ENCODE assay signal across 14 cellular contexts in the genomic region with DNA sequence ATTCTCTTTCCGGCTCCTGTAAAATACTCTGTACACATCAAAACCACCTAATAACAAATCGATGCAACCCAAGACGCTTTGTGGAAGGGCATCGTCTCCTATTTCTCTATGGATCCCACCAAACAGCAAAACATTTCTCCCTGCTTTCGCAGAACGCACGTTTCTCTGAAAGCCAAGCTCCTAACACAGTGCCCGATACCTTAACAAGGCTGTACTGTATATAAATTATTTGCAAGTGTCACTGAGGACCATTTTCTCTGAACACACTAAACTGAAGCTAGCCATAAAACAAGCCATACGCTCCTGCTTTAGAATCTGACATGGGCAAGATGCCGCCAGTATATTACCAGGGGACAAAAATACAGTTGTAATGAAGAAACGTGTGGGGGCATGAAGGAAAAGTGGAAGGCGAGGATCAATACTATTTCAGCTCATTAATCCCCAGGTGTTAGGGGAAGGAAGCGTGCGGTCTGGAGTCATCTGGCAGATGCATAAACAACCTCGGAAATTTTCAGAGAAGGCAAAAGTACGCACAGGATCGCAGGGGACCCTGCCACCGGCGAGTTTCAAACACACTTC. TPM values are rescaled to one million over a fixed set of nuclear protein-coding genes. Genes with fewer than 3 reads are reported as not detected.
DNase-seq lines count a peak whose midpoint lies in the region; ATAC-seq and TF ChIP-seq lines count a peak whose summit lies in the region.
"Had no signal": no experiment of that assay in that cellular context is flagged by ENCODE, and none has a peak within 500 bp of the region (broad histone marks: within the 10 kb centered on the region; RNA-seq: fewer than 3 reads in every experiment).

No MANE protein-coding gene starts in this region.

- no peaks in the 10 kb centered on the region for H3K36me3 Mint-ChIP-seq in activated CD8-positive, alpha-beta T cell treated with anti-CD3 and anti-CD28 coated beads for 36 hours (ENCODE audit: low read depth)
- no peaks in the 10 kb centered on the region for H3K36me3 Mint-ChIP-seq in CD4-positive, alpha-beta T cell (ENCODE audit: low read depth)
- H3K36me3 Mint-ChIP-seq: CD4-positive, alpha-beta memory T cell; IgD-negative memory B cell had no signal

- no peak overlapping the region for H3K27ac Mint-ChIP-seq in activated CD8-positive, alpha-beta T cell treated with anti-CD3 and anti-CD28 coated beads for 36 hours
- H3K27ac Mint-ChIP-seq in CD4-positive, alpha-beta T cell = no peak overlapping the region
- H3K27ac Mint-ChIP-seq: CD4-positive, alpha-beta memory T cell; IgD-negative memory B cell had no signal

- DNase-seq in H7 = peak; percentile 5
- DNase-seq in activated CD8-positive, alpha-beta T cell treated with anti-CD3 and anti-CD28 coated beads for 36 hours = no peak
- no peak for DNase-seq in fibroblast of the aortic adventitia (ENCODE audit: low read depth)
- DNase-seq in osteoblast (ENCODE audit: insufficient read length, low spot score, missing footprints) = peak; percentile 64
- no peak for DNase-seq in stimulated activated CD4-positive, alpha-beta T cell treated with anti-CD3 and anti-CD28 coated beads, Interleukin-2, amount 100 ng/mL, for 48 hours
- no peak for DNase-seq in CD4-positive, alpha-beta T cell
- DNase-seq: PC-3 had no signal

- no peaks in the 10 kb centered on the region for H3K4me1 ChIP-seq in osteoblast (ENCODE audit: insufficient read depth, low read length)

- TF ChIP-seq CTCF in activated CD8-positive, alpha-beta T cell treated with anti-CD3 and anti-CD28 coated beads for 36 hours (IDR thresholded peaks at IDR 0.05) = no peak
- no peak for TF ChIP-seq CTCF in fibroblast of the aortic adventitia (IDR thresholded peaks at IDR 0.05; ENCODE audit: insufficient read depth, low read length)
- TF ChIP-seq CTCF in osteoblast (IDR thresholded peaks at IDR 0.05; ENCODE audit: extremely low read depth, low read depth, low read length) = no peak
- no peak for TF ChIP-seq CTCF in CD4-positive, alpha-beta T cell (IDR thresholded peaks at IDR 0.05)

- H3K36me3 ChIP-seq in H7 (replicated peaks; ENCODE audit: control insufficient read depth, insufficient read depth, low read length) = no peaks in the 10 kb centered on the region
- no peaks in the 10 kb centered on the region for H3K36me3 ChIP-seq in osteoblast (ENCODE audit: insufficient read depth, low read length)

- peaks cover 3% of the 10 kb centered on the region for H3K4me1 Mint-ChIP-seq in activated CD8-positive, alpha-beta T cell treated with anti-CD3 and anti-CD28 coated beads for 36 hours (ENCODE audit: low read depth)
- H3K4me1 Mint-ChIP-seq in CD4-positive, alpha-beta T cell (ENCODE audit: low read depth) = no peaks in the 10 kb centered on the region

- H3K79me2 ChIP-seq in osteoblast (ENCODE audit: insufficient read depth, low read length) = no peaks in the 10 kb centered on the region

- no peak overlapping the region for H3K27ac ChIP-seq in osteoblast (ENCODE audit: low read depth, low read length)
- no peak overlapping the region for H3K27ac ChIP-seq in CD4-positive, alpha-beta T cell (ENCODE audit: low read depth, low read length)
- H3K27ac ChIP-seq: skin epidermis had no signal

- H3K27me3 ChIP-seq in H7 (ENCODE audit: control insufficient read depth, insufficient read depth, low read length) = peaks cover 32% of the 10 kb centered on the region
- H3K27me3 ChIP-seq in osteoblast (ENCODE audit: insufficient read depth, low read length) = peaks cover 35% of the 10 kb centered on the region
- H3K27me3 ChIP-seq in CD4-positive, alpha-beta T cell (ENCODE audit: control insufficient read depth, insufficient read depth, low read length) = peaks cover 13% of the 10 kb centered on the region

- H3K4me2 ChIP-seq in osteoblast (ENCODE audit: insufficient read depth, low read length) = peak overlapping the region; percentile 77

- no peaks in the 10 kb centered on the region for H3K9me3 ChIP-seq in osteoblast (ENCODE audit: low read depth, low read length)
- H3K9me3 ChIP-seq in CD4-positive, alpha-beta T cell (ENCODE audit: control insufficient read depth, low read length) = no peaks in the 10 kb centered on the region

- POLR2A ChIA-PET in activated CD8-positive, alpha-beta T cell treated with anti-CD3 and anti-CD28 coated beads for 36 hours (lab: Charles Lee) = no interaction called here
- POLR2A ChIA-PET in CD4-positive, alpha-beta T cell (lab: Charles Lee) = no interaction called here

- peak overlapping the region; percentile 56 for H3K4me3 ChIP-seq in H7 (ENCODE audit: insufficient read depth, low read depth, low read length)
- peak overlapping the region; percentile 70 for H3K4me3 ChIP-seq in fibroblast of the aortic adventitia (ENCODE audit: low read depth, low read length)
- peak overlapping the region; percentile 65 for H3K4me3 ChIP-seq in osteoblast (ENCODE audit: insufficient read depth, low read length)

- ATAC-seq in activated CD8-positive, alpha-beta T cell treated with anti-CD3 and anti-CD28 coated beads for 36 hours = no peak
- no peak for ATAC-seq in HG03442 (IDR thresholded peaks at IDR 0.05; ENCODE audit: unreplicated experiment)
- no peak for ATAC-seq in CD4-positive, alpha-beta T cell (ENCODE audit: poor library complexity)
- ATAC-seq in activated CD4-positive, CD25-positive, alpha-beta regulatory T cell treated with anti-CD3 and anti-CD28 coated beads, Interleukin-2, amount 50 U/mL, for 24 hours = no peak
- ATAC-seq: left lobe of liver, PC-3 had no signal

- H3K4me3 Mint-ChIP-seq in activated CD8-positive, alpha-beta T cell treated with anti-CD3 and anti-CD28 coated beads for 36 hours = peak overlapping the region; percentile 38
- no peak overlapping the region for H3K4me3 Mint-ChIP-seq in CD4-positive, alpha-beta T cell
- H3K4me3 Mint-ChIP-seq: CD4-positive, alpha-beta memory T cell; IgD-negative memory B cell had no signal

- CTCF ChIA-PET in activated CD8-positive, alpha-beta T cell treated with anti-CD3 and anti-CD28 coated beads for 36 hours (lab: Charles Lee) = interaction anchor here (0.6 to 1.0 kb wide), 3 partner anchors 10 to 991 kb away, joined by 3 to 4 read pairs (median 3); no protein-coding TSS in a partner anchor
- CTCF ChIA-PET in CD4-positive, alpha-beta T cell (lab: Charles Lee) = no interaction called here

- no peaks in the 10 kb centered on the region for H4K20me1 ChIP-seq in osteoblast (ENCODE audit: insufficient read depth, low read length)

- peaks cover 29% of the 10 kb centered on the region for H3K27me3 Mint-ChIP-seq in activated CD8-positive, alpha-beta T cell treated with anti-CD3 and anti-CD28 coated beads for 36 hours
- peaks cover 44% of the 10 kb centered on the region for H3K27me3 Mint-ChIP-seq in CD4-positive, alpha-beta T cell

- no peaks in the 10 kb centered on the region for H3K9me3 Mint-ChIP-seq in activated CD8-positive, alpha-beta T cell treated with anti-CD3 and anti-CD28 coated beads for 36 hours
- H3K9me3 Mint-ChIP-seq in CD4-positive, alpha-beta T cell = peaks cover 2% of the 10 kb centered on the region

- intact Hi-C loops in activated CD8-positive, alpha-beta T cell treated with anti-CD3 and anti-CD28 coated beads for 36 hours (cut with micrococcal nuclease) = no loop called here
- intact Hi-C loops in CD4-positive, alpha-beta T cell (cut with DNase I, micrococcal nuclease) = no loop called here

- H2AFZ ChIP-seq in osteoblast (ENCODE audit: low read length) = peak overlapping the region; percentile 77

RNA-seq across cellular contexts. Expression of a gene that starts 0.7 kb away (rescaled TPM):
- not detected in 2 replicates for total RNA-seq in H7 (2014; rRNA removed; shearing (Covaris generic))
- not detected for total RNA-seq in activated CD8-positive, alpha-beta T cell treated with anti-CD3 and anti-CD28 coated beads for 36 hours
- total RNA-seq in fibroblast of the aortic adventitia (ENCODE audit: low replicate concordance) (0.82 and 1.7 TPM in 2 replicates), osteoblast (under 0.01 TPM in 1 of 2 replicates, not detected in the other)
- total RNA-seq in CD4-positive, alpha-beta T cell = not detected
- total RNA-seq: CD4-positive, alpha-beta memory T cell; left lobe of liver; PC-3; T-helper 2 cell treated with Interferon-gamma antibody and Interleukin-4, amounts not matched to agents 100 ng/mL and 5 ng/mL, for 36 hours had no signal

Comparison
In these comparisons a context has a peak if more than half of its experiments do, and no peak if none do; other contexts are left out.
1. DNase-seq: peak in H7 (single experiment) and osteoblast (single experiment); none in activated CD8-positive, alpha-beta T cell treated with anti-CD3 and anti-CD28 coated beads for 36 hours (single experiment), fibroblast of the aortic adventitia (single experiment), stimulated activated CD4-positive, alpha-beta T cell treated with anti-CD3 and anti-CD28 coated beads, Interleukin-2, amount 100 ng/mL, for 48 hours (0 of 2) and CD4-positive, alpha-beta T cell (0 of 10).
2. Peak in every context shown above with its lines, with median percentiles within 50 percentile points of each other: H3K4me3 ChIP-seq.